ENCODE assay signal across 17 cellular contexts in genomic region chr11:114070464-114071139, GRCh38. TPM values are rescaled to one million over a fixed set of nuclear protein-coding genes. Genes with fewer than 3 reads are reported as not detected.
DNase-seq lines count a peak whose midpoint lies in the region; ATAC-seq and TF ChIP-seq lines count a peak whose summit lies in the region.
"Had no signal": no experiment of that assay in that cellular context is flagged by ENCODE, and none has a peak within 500 bp of the region (broad histone marks: within the 10 kb centered on the region; RNA-seq: fewer than 3 reads in every experiment).

No MANE protein-coding gene starts in this region.

- H3K4me3 ChIP-seq in right atrium auricular region (no peak overlapping the region), tibial artery (peak overlapping the region; percentile 40 to 51), dorsolateral prefrontal cortex (peak overlapping the region in 22 of 59 donors; percentile 0 to 52 (median 35))
- H3K4me3 ChIP-seq: GM23338 had no signal

- peaks cover 18% of the 10 kb centered on the region for H3K4me1 Mint-ChIP-seq in activated T-helper 17 cell treated with anti-CD3 and anti-CD28 coated beads, Interleukin-2, amount 50 U/mL, for 72 hours
- peaks cover 65 to 77% of the 10 kb centered on the region in 2 donors for H3K4me1 Mint-ChIP-seq in natural killer cell treated with Interleukin-12 subunit alpha and Interleukin-12 subunit beta and Interleukin-15 and Interleukin-18, amount 100 ng/mL, for 72 hours (ENCODE audit: low read depth in 2 of 2)

- H3K27ac Mint-ChIP-seq in activated T-helper 17 cell treated with anti-CD3 and anti-CD28 coated beads, Interleukin-2, amount 50 U/mL, for 72 hours: no peak overlapping the region
- H3K27ac Mint-ChIP-seq in natural killer cell treated with Interleukin-12 subunit alpha and Interleukin-12 subunit beta and Interleukin-15 and Interleukin-18, amount 100 ng/mL, for 72 hours: peak overlapping the region; percentile 76 to 87
- H3K27ac Mint-ChIP-seq: CD14-positive monocyte, GM23338 had no signal

- H3K27me3 Mint-ChIP-seq in activated T-helper 17 cell treated with anti-CD3 and anti-CD28 coated beads, Interleukin-2, amount 50 U/mL, for 72 hours: no peaks in the 10 kb centered on the region
- no peaks in the 10 kb centered on the region for H3K27me3 Mint-ChIP-seq in natural killer cell treated with Interleukin-12 subunit alpha and Interleukin-12 subunit beta and Interleukin-15 and Interleukin-18, amount 100 ng/mL, for 72 hours

- intact Hi-C loops in left cardiac atrium (cut with DNase I) (loop anchor here in 1 of 2 donors (5.0 kb wide), 1 partner anchor 92 kb away; no protein-coding TSS in a partner anchor), tibial artery (cut with DNase I; ENCODE audit: low total_unique reads) (no loop called here), dorsolateral prefrontal cortex (cut with DNase I) (no loop called here)

- H3K36me3 Mint-ChIP-seq in activated T-helper 17 cell treated with anti-CD3 and anti-CD28 coated beads, Interleukin-2, amount 50 U/mL, for 72 hours (ENCODE audit: low read depth): peaks cover 19% of the 10 kb centered on the region
- H3K36me3 Mint-ChIP-seq in natural killer cell treated with Interleukin-12 subunit alpha and Interleukin-12 subunit beta and Interleukin-15 and Interleukin-18, amount 100 ng/mL, for 72 hours: no peaks in the 10 kb centered on the region

- no peaks in the 10 kb centered on the region for H3K9me3 Mint-ChIP-seq in activated T-helper 17 cell treated with anti-CD3 and anti-CD28 coated beads, Interleukin-2, amount 50 U/mL, for 72 hours
- H3K9me3 Mint-ChIP-seq in natural killer cell treated with Interleukin-12 subunit alpha and Interleukin-12 subunit beta and Interleukin-15 and Interleukin-18, amount 100 ng/mL, for 72 hours: no peaks in the 10 kb centered on the region
- H3K9me3 Mint-ChIP-seq: GM23338 had no signal

- no peaks in the 10 kb centered on the region for H3K27me3 ChIP-seq in right atrium auricular region
- no peaks in the 10 kb centered on the region for H3K27me3 ChIP-seq in tibial artery
- no peaks in the 10 kb centered on the region for H3K27me3 ChIP-seq in dorsolateral prefrontal cortex

- H3K27ac ChIP-seq in right atrium auricular region: peak overlapping the region; percentile 88 to 93
- peak overlapping the region; percentile 73 to 78 for H3K27ac ChIP-seq in tibial artery
- H3K27ac ChIP-seq in dorsolateral prefrontal cortex: peak overlapping the region in 18 of 59 donors; percentile 1 to 74 (median 34)

- no peak for ATAC-seq in left cardiac atrium
- ATAC-seq in activated T-helper 17 cell treated with anti-CD3 and anti-CD28 coated beads, Interleukin-2, amount 50 U/mL, for 72 hours (replicated peaks): no peak
- no peak for ATAC-seq in natural killer cell treated with Interleukin-12 subunit alpha and Interleukin-12 subunit beta and Interleukin-15 and Interleukin-18, amount 100 ng/mL, for 72 hours
- no peak for ATAC-seq in GM19324 (IDR thresholded peaks at IDR 0.05; ENCODE audit: low FRiP score, unreplicated experiment)
- ATAC-seq: GM23338, HCT116, Panc1 had no signal

- peaks cover 0 to 97% of the 10 kb centered on the region in 2 donors for H3K4me1 ChIP-seq in right atrium auricular region
- H3K4me1 ChIP-seq in tibial artery: peaks cover 0 to 99% (median 70%) of the 10 kb centered on the region in 4 donors

- no peak for TF ChIP-seq CTCF in right atrium auricular region (IDR thresholded peaks at IDR 0.05)
- TF ChIP-seq CTCF in tibial artery (IDR thresholded peaks at IDR 0.05): no peak
- TF ChIP-seq CTCF in dorsolateral prefrontal cortex (IDR thresholded peaks at IDR 0.05 in 54 of 56, conservative IDR thresholded peaks at IDR 0.05 in 2 of 56; ENCODE audit: low read depth in 1 of 56, partially characterized antibody in 56 of 56): no peak

- H3K4me3 Mint-ChIP-seq in activated T-helper 17 cell treated with anti-CD3 and anti-CD28 coated beads, Interleukin-2, amount 50 U/mL, for 72 hours: peak overlapping the region; percentile 7
- peak overlapping the region; percentile 3 for H3K4me3 Mint-ChIP-seq in natural killer cell treated with Interleukin-12 subunit alpha and Interleukin-12 subunit beta and Interleukin-15 and Interleukin-18, amount 100 ng/mL, for 72 hours
- H3K4me3 Mint-ChIP-seq: CD14-positive monocyte, GM23338 had no signal

- H3K36me3 ChIP-seq in right atrium auricular region: peaks cover 89% of the 10 kb centered on the region
- peaks cover 90 to 96% (median 96%) of the 10 kb centered on the region in 3 donors for H3K36me3 ChIP-seq in tibial artery

- DNase-seq in right atrium auricular region (ENCODE audit: low spot score): no peak
- DNase-seq in left cardiac atrium: no peak
- no peak for DNase-seq in natural killer cell treated with Interleukin-12 subunit alpha and Interleukin-12 subunit beta and Interleukin-15 and Interleukin-18, amount 100 ng/mL, for 72 hours (ENCODE audit: low spot score)
- no peak for DNase-seq in tibial artery
- no peak for DNase-seq in dorsolateral prefrontal cortex
- no peak for DNase-seq in amniotic stem cell (lab: John Stamatoyannopoulos, UW)
- DNase-seq: COR-L47, NCI-H1092 treated with DMSO at 0.1 percent for 48 hours, NCI-H2081 treated with DMSO at 0.1 percent for 48 hours, NCI-H446 treated with DMSO at 0.1 percent for 48 hours, NCI-H69 had no signal

- H3K9me3 ChIP-seq in right atrium auricular region: no peaks in the 10 kb centered on the region
- H3K9me3 ChIP-seq in tibial artery: no peaks in the 10 kb centered on the region

RNA-seq across cellular contexts. Expression of gene ZBTB16, which starts 11.1 kb away (rescaled TPM):
- total RNA-seq in right atrium auricular region (100 to 1,000 TPM in 1 of 2 donors, 10 to 100 TPM in 1; 65.5 to 101 TPM), left cardiac atrium (10 to 100 TPM; 65.2 to 79.5 TPM), dorsolateral prefrontal cortex (100 to 1,000 TPM in 118 of 120 experiments, 10 to 100 TPM in 2; 78.3 to 259 (median 179) TPM)
- 10 to 100 TPM in 1 of 2 donors, 1 to 10 TPM in 1; 6.1 to 10.6 TPM for total RNA-seq in activated T-helper 17 cell treated with anti-CD3 and anti-CD28 coated beads, Interleukin-2, amount 50 U/mL, for 72 hours
- 10 to 100 TPM in 1 of 2 donors, 1 to 10 TPM in 1; 2.7 to 13.1 TPM for total RNA-seq in natural killer cell treated with Interleukin-12 subunit alpha and Interleukin-12 subunit beta and Interleukin-15 and Interleukin-18, amount 100 ng/mL, for 72 hours

Comparison
In these comparisons a context has a peak if more than half of its experiments do, and no peak if none do; other contexts are left out.
1. H3K4me3 ChIP-seq: peak in tibial artery (2 of 2); none in right atrium auricular region (0 of 2).
2. RNA of gene ZBTB16, which starts 11.1 kb away (total RNA-seq): 78.3 to 259 TPM in dorsolateral prefrontal cortex, 65.5 to 101 TPM in right atrium auricular region and 65.2 to 79.5 TPM in left cardiac atrium; 2.7 to 13.1 TPM in natural killer cell treated with Interleukin-12 subunit alpha and Interleukin-12 subunit beta and Interleukin-15 and Interleukin-18, amount 100 ng/mL, for 72 hours and 6.1 to 10.6 TPM in activated T-helper 17 cell treated with anti-CD3 and anti-CD28 coated beads, Interleukin-2, amount 50 U/mL, for 72 hours; every median in the first group is over 4 times any median in the second.